29 cellular contexts compared by ENCODE assay signal in the genomic region with DNA sequence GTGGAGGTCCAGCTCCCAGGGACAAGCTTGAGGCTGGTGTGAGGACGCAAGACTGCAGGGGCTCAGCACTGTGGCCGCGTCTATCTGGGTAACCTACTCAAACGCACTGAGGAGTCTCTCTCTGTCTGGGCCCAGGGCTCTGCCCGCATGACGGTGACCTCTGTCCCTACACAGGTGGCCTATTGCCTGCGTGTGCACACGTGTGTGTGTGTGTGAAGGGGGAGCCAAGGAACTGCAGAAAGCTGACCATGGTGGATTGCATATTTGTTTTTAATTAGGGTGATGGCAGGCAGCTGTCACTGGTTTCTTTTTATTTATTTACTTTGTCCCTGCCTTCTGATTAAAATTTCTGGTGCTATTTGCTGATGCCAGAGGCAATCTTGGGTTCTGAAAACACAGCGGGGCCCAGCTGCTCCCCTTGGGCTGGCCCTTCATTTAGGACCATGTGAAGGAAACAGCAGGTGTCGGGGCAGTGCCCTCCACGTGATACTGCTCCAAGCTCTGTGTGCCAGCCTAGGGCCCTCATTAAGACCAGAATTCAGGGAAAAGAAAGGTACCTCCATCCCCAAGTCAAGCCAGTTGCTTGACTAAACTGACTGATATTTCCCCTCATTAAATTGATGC.
DNase-seq lines count a peak whose midpoint lies in the region; ATAC-seq, FAIRE-seq and TF ChIP-seq lines count a peak whose summit lies in the region.
"Had no signal": no experiment of that assay in that cellular context is flagged by ENCODE, and none has a peak within 500 bp of the region (broad histone marks: within the 10 kb centered on the region; RNA-seq: fewer than 3 reads in every experiment).

No MANE protein-coding gene starts in this region.

- no peaks in the 10 kb centered on the region for H3K36me3 ChIP-seq in SK-N-SH (replicated peaks in 1 of 2; ENCODE audit: control insufficient read depth in 1 of 2, insufficient read depth in 2 of 2, low read length in 1 of 2)
- H3K36me3 ChIP-seq in small intestine (ENCODE audit: control insufficient read depth in 2 of 2, insufficient read depth in 2 of 2, low read length in 2 of 2): no peaks in the 10 kb centered on the region
- H3K36me3 ChIP-seq: adrenal gland, colonic mucosa, esophagus squamous epithelium, ovary, SJSA1, spleen had no signal

- H3K27me3 ChIP-seq in SK-N-SH (ENCODE audit: insufficient read depth) (no peaks in the 10 kb centered on the region), small intestine (ENCODE audit: control insufficient read depth in 2 of 2, insufficient read depth in 2 of 2, low read length in 2 of 2) (peaks cover 0 to 3% of the 10 kb centered on the region in 2 donors)
- H3K27me3 ChIP-seq: adrenal gland, colonic mucosa, hepatocyte, ovary, SJSA1 had no signal

- H3K4me1 ChIP-seq in SK-N-SH (ENCODE audit: control insufficient read depth in 1 of 2, insufficient read depth in 2 of 2, low read depth in 1 of 2, low read length in 1 of 2): peaks cover 14 to 47% of the 10 kb centered on the region in 2 experiments; a peak in 3 of 4 replicates
- H3K4me1 ChIP-seq in small intestine (ENCODE audit: control insufficient read depth in 2 of 2, insufficient read depth in 1 of 2, low read depth in 1 of 2, low read length in 1 of 2): no peaks in the 10 kb centered on the region
- H3K4me1 ChIP-seq: adrenal gland, colonic mucosa had no signal

- H3K4me3 ChIP-seq in SK-N-SH (ENCODE audit: low read depth in 2 of 2, low read length in 1 of 2): no peak overlapping the region
- H3K4me3 ChIP-seq in small intestine (ENCODE audit: low read depth in 1 of 2, low read length in 2 of 2): no peak overlapping the region
- H3K4me3 ChIP-seq: adrenal gland, colonic mucosa, esophagus squamous epithelium, hepatocyte, ovary, SJSA1, spleen had no signal

- CTCF ChIA-PET in SK-N-SH (lab: Yijun Ruan, JAX): interaction anchor here (1.0 to 3.3 kb wide), 5 partner anchors 27 to 121 kb away, joined by 3 to 17 read pairs (median 11); no protein-coding TSS in a partner anchor

- peaks cover 19% of the 10 kb centered on the region for H3K79me2 ChIP-seq in SK-N-SH (ENCODE audit: insufficient read depth)
- H3K79me2 ChIP-seq: hepatocyte had no signal

- no peak overlapping the region for H3K27ac Mint-ChIP-seq in stimulated activated naive CD8-positive, alpha-beta T cell treated with anti-CD3 and anti-CD28 coated beads, Interleukin-15, amount 100 ng/mL, for 72 hours
- H3K27ac Mint-ChIP-seq: activated CD4-positive, alpha-beta T cell treated with anti-CD3 and anti-CD28 coated beads for 36 hours; naive thymus-derived CD4-positive, alpha-beta T cell; stimulated activated effector memory CD8-positive, alpha-beta T cell treated with anti-CD3 and anti-CD28 coated beads, Interleukin-12 subunit alpha, Interleukin-12 subunit beta, amount 100 ng/mL, for 72 hours; T-helper 1 cell treated with Interleukin-12 subunit alpha and Interleukin-12 subunit beta and Interleukin-4 antibody, amounts not matched to agents 30 μg/mL and 1 μg/mL, for 36 hours had no signal

- no peaks in the 10 kb centered on the region for H3K9me2 ChIP-seq in SK-N-SH

- WGBS in SK-N-SH (ENCODE audit: low lambda C conversion rate): 80% methylated on average over 11 of the region's 11 CpGs
- 51 to 57% (median 52%) methylated on average over 11 of the region's 11 CpGs for WGBS in small intestine, 3 donors

- H3K9me3 Mint-ChIP-seq in stimulated activated naive CD8-positive, alpha-beta T cell treated with anti-CD3 and anti-CD28 coated beads, Interleukin-15, amount 100 ng/mL, for 72 hours: no peaks in the 10 kb centered on the region
- H3K9me3 Mint-ChIP-seq: stimulated activated effector memory CD8-positive, alpha-beta T cell treated with anti-CD3 and anti-CD28 coated beads, Interleukin-12 subunit alpha, Interleukin-12 subunit beta, amount 100 ng/mL, for 72 hours; T-helper 1 cell treated with Interleukin-12 subunit alpha and Interleukin-12 subunit beta and Interleukin-4 antibody, amounts not matched to agents 30 μg/mL and 1 μg/mL, for 36 hours had no signal

- no peak overlapping the region for H3K9ac ChIP-seq in SK-N-SH

- H3K4me2 ChIP-seq in SK-N-SH: 0 out of 2 replicates have a peak overlapping the region, but pooled peaks have one; percentile 46
- H3K4me2 ChIP-seq: hepatocyte had no signal

- FAIRE-seq in small intestine (lab: Jason Lieb, UNC): no peak
- FAIRE-seq: bronchial epithelial cell, D721Med, frontal cortex had no signal

- POLR2A ChIA-PET in SK-N-SH (lab: Yijun Ruan, JAX): no interaction called here

- H3K27ac ChIP-seq in SK-N-SH (ENCODE audit: low read depth in 2 of 2, low read length in 1 of 2) (peak overlapping the region in 1 of 2 experiments; percentile 93; a peak in 2 of 4 replicates), cingulate gyrus (ENCODE audit: low read depth, low read length) (peak overlapping the region; percentile 19), small intestine (ENCODE audit: low read depth in 1 of 2, low read length in 1 of 2) (no peak overlapping the region)
- H3K27ac ChIP-seq: adrenal gland, C4-2B, colonic mucosa, esophagus squamous epithelium, hepatocyte, ovary, spleen had no signal

- H3K4me3 Mint-ChIP-seq in stimulated activated naive CD8-positive, alpha-beta T cell treated with anti-CD3 and anti-CD28 coated beads, Interleukin-15, amount 100 ng/mL, for 72 hours: no peak overlapping the region
- H3K4me3 Mint-ChIP-seq: activated CD4-positive, alpha-beta T cell treated with anti-CD3 and anti-CD28 coated beads for 36 hours; naive thymus-derived CD4-positive, alpha-beta T cell; stimulated activated effector memory CD8-positive, alpha-beta T cell treated with anti-CD3 and anti-CD28 coated beads, Interleukin-12 subunit alpha, Interleukin-12 subunit beta, amount 100 ng/mL, for 72 hours; T-helper 1 cell treated with Interleukin-12 subunit alpha and Interleukin-12 subunit beta and Interleukin-4 antibody, amounts not matched to agents 30 μg/mL and 1 μg/mL, for 36 hours had no signal

- TF ChIP-seq RAD21 in SK-N-SH (IDR thresholded peaks at IDR 0.05; ENCODE audit: low read length): no peak

- H2AFZ ChIP-seq in SK-N-SH (ENCODE audit: low read depth): no peak overlapping the region
- H2AFZ ChIP-seq: hepatocyte had no signal

- peaks cover 21% of the 10 kb centered on the region for H3K27me3 Mint-ChIP-seq in stimulated activated naive CD8-positive, alpha-beta T cell treated with anti-CD3 and anti-CD28 coated beads, Interleukin-15, amount 100 ng/mL, for 72 hours

- no peaks in the 10 kb centered on the region for H4K20me1 ChIP-seq in SK-N-SH (ENCODE audit: insufficient read depth)

- no peak for TF ChIP-seq EP300 in SK-N-SH (IDR thresholded peaks at IDR 0.05; ENCODE audit: borderline replicate concordance in 1 of 2, low read depth in 1 of 2, low read length in 1 of 2)

- no peaks in the 10 kb centered on the region for H3K9me3 ChIP-seq in SK-N-SH
- H3K9me3 ChIP-seq in small intestine (ENCODE audit: control insufficient read depth, low read depth): no peaks in the 10 kb centered on the region
- H3K9me3 ChIP-seq: adrenal gland, colonic mucosa, esophagus squamous epithelium, ovary, SJSA1, spleen had no signal

- no peak for TF ChIP-seq CTCF in SK-N-SH (IDR thresholded peaks at IDR 0.05)

- DNase-seq in SK-N-SH (no peak), NCI-H748 (lab: John Stamatoyannopoulos, UW; ENCODE audit: unreplicated experiment) (peak; percentile 80), small intestine (peak; percentile 26), anterior cingulate cortex (lab: John Stamatoyannopoulos, UW) (no peak), NCI-H2227 treated with DMSO at 0.1 percent for 48 hours (lab: John Stamatoyannopoulos, UW) (no peak)
- DNase-seq in stimulated activated naive CD8-positive, alpha-beta T cell treated with anti-CD3 and anti-CD28 coated beads, Interleukin-15, amount 100 ng/mL, for 72 hours: no peak
- DNase-seq: activated CD4-positive, alpha-beta T cell treated with anti-CD3 and anti-CD28 coated beads for 36 hours; activated naive CD4-positive, alpha-beta T cell; activated T-cell treated with anti-CD3 and anti-CD28 coated beads, Interleukin-2, amount 50 U/mL, for 48 hours; adrenal gland; colonic mucosa; esophagus squamous epithelium; naive thymus-derived CD4-positive, alpha-beta T cell; NCI-H1048; NCI-H2171; ovary; spleen; stimulated activated CD4-positive, alpha-beta T cell treated with anti-CD3 and anti-CD28 coated beads, Interleukin-2, amount 100 ng/mL, for 48 hours had no signal

- no peak for ATAC-seq in SK-N-SH treated with all-trans-retinoic acid at 6 μM for 48 hours
- no peak for ATAC-seq in stimulated activated naive CD8-positive, alpha-beta T cell treated with anti-CD3 and anti-CD28 coated beads, Interleukin-15, amount 100 ng/mL, for 72 hours
- ATAC-seq: activated CD4-positive, alpha-beta T cell treated with anti-CD3 and anti-CD28 coated beads for 36 hours; left lobe of liver; naive thymus-derived CD4-positive, alpha-beta T cell; stimulated activated effector memory CD8-positive, alpha-beta T cell treated with anti-CD3 and anti-CD28 coated beads, Interleukin-12 subunit alpha, Interleukin-12 subunit beta, amount 100 ng/mL, for 72 hours had no signal

- H3K4me1 Mint-ChIP-seq in stimulated activated naive CD8-positive, alpha-beta T cell treated with anti-CD3 and anti-CD28 coated beads, Interleukin-15, amount 100 ng/mL, for 72 hours: no peaks in the 10 kb centered on the region
- H3K4me1 Mint-ChIP-seq: activated CD4-positive, alpha-beta T cell treated with anti-CD3 and anti-CD28 coated beads for 36 hours; naive thymus-derived CD4-positive, alpha-beta T cell; stimulated activated effector memory CD8-positive, alpha-beta T cell treated with anti-CD3 and anti-CD28 coated beads, Interleukin-12 subunit alpha, Interleukin-12 subunit beta, amount 100 ng/mL, for 72 hours had no signal

- peaks cover 38% of the 10 kb centered on the region for H3F3A ChIP-seq in SK-N-SH (replicated peaks; ENCODE audit: insufficient read depth)

TF ChIP-seq in SK-N-SH, 30 proteins besides CTCF, POLR2A, EP300 and RAD21:
- no peak for TF ChIP-seq NFIC (IDR thresholded peaks at IDR 0.05; ENCODE audit: borderline replicate concordance)
- no peak for TF ChIP-seq RCOR1 (IDR thresholded peaks at IDR 0.05; ENCODE audit: low read length)
- no peak for TF ChIP-seq MXI1 (IDR thresholded peaks at IDR 0.05; ENCODE audit: low read depth, low read length)
- no peak for TF ChIP-seq YY1 (IDR thresholded peaks at IDR 0.05; ENCODE audit: low read depth)

TF ChIP-seq in SK-N-SH treated with all-trans-retinoic acid at 6 μM for 48 hours, 23 proteins besides CTCF, POLR2A, EP300 and RAD21:
- TF ChIP-seq ZNF70 (CRISPR knock-in tag; IDR thresholded peaks at IDR 0.05) (no peak), ZNF565 (CRISPR knock-in tag; conservative IDR thresholded peaks at IDR 0.05; ENCODE audit: low read depth) (no peak), ESRRG (CRISPR knock-in tag; IDR thresholded peaks at IDR 0.05) (no peak)

Comparison
In these comparisons a context has a peak if more than half of its experiments do, and no peak if none do; other contexts are left out.
1. DNase-seq: peak in NCI-H748 (single experiment) and small intestine (single experiment); none in SK-N-SH (single experiment), anterior cingulate cortex (0 of 58), stimulated activated naive CD8-positive, alpha-beta T cell treated with anti-CD3 and anti-CD28 coated beads, Interleukin-15, amount 100 ng/mL, for 72 hours (0 of 2) and NCI-H2227 treated with DMSO at 0.1 percent for 48 hours (single experiment).